ENCODE assay signal across 20 cellular contexts in genomic region chr16:64137976-64138375, GRCh38.
DNase-seq lines count a peak whose midpoint lies in the region; ATAC-seq, FAIRE-seq and TF ChIP-seq lines count a peak whose summit lies in the region.
"Had no signal": no experiment of that assay in that cellular context is flagged by ENCODE, and none has a peak within 500 bp of the region (broad histone marks: within the 10 kb centered on the region; RNA-seq: fewer than 3 reads in every experiment).

No MANE protein-coding gene starts in this region.

- no peak overlapping the region for H2AK5ac ChIP-seq in H1 (ENCODE audit: low read depth, low read length)

- no peak overlapping the region for H3K9ac ChIP-seq in H1 (replicated peaks in 1 of 4; ENCODE audit: extremely low read depth in 1 of 4, low read depth in 3 of 4, low read length in 3 of 4)

- H3K27ac ChIP-seq in H1 (ENCODE audit: low read depth, low read length) = no peak overlapping the region
- H3K27ac ChIP-seq: A549 had no signal

- no peaks in the 10 kb centered on the region for H3K9me3 ChIP-seq in H1 (ENCODE audit: insufficient read depth in 2 of 2, low read depth in 1 of 2, low read length in 1 of 2)
- H3K9me3 ChIP-seq: A549, Caco-2 had no signal

- H2BK20ac ChIP-seq in H1 (ENCODE audit: low read length) = no peak overlapping the region

- H2BK15ac ChIP-seq in H1 (ENCODE audit: low read length) = no peak overlapping the region

- no peaks in the 10 kb centered on the region for H3K36me3 ChIP-seq in H1 (ENCODE audit: control insufficient read depth in 2 of 4, insufficient read depth in 4 of 4, low read length in 3 of 4)

- H3K18ac ChIP-seq in H1 (ENCODE audit: extremely low read depth, low read length) = no peak overlapping the region

- no peak overlapping the region for H4K5ac ChIP-seq in H1 (ENCODE audit: insufficient read length, low read depth, low read length)

- H3K23me2 ChIP-seq in H1 (ENCODE audit: low read depth, low read length) = no peaks in the 10 kb centered on the region

- no peak overlapping the region for H2BK5ac ChIP-seq in H1 (ENCODE audit: low read depth, low read length)

- no peak overlapping the region for H2BK120ac ChIP-seq in H1 (replicated peaks; ENCODE audit: low read depth, low read length)

- no peak overlapping the region for H3K23ac ChIP-seq in H1 (ENCODE audit: insufficient read length)

- ATAC-seq in GM19023 (IDR thresholded peaks at IDR 0.05; ENCODE audit: unreplicated experiment) = no peak
- ATAC-seq: A549, HCT116 had no signal

- no peaks in the 10 kb centered on the region for H3K79me2 ChIP-seq in H1 (ENCODE audit: control insufficient read depth in 1 of 2, insufficient read depth in 2 of 2, low read length in 2 of 2)

- no peak for FAIRE-seq in H1 (lab: Jason Lieb, UNC)
- FAIRE-seq: A549, G401.6 had no signal

- H2AFZ ChIP-seq in H1 (ENCODE audit: low read length) = peak overlapping the region; percentile 67; the same call in 1 of the 2 replicates

- H4K8ac ChIP-seq in H1 (ENCODE audit: extremely low read depth, insufficient read depth, low read length) = no peak overlapping the region

- TF ChIP-seq RAD21 in H1 (IDR thresholded peaks at IDR 0.05 in 1 of 2, conservative IDR thresholded peaks at IDR 0.05 in 1 of 2; ENCODE audit: low read depth in 2 of 2, low read length in 2 of 2) = no peak

- no peak overlapping the region for H3K56ac ChIP-seq in H1 (replicated peaks; ENCODE audit: insufficient read length, low read depth, low read length)

- no peaks in the 10 kb centered on the region for H3K79me1 ChIP-seq in H1 (ENCODE audit: low read depth, low read length)

- WGBS in H1 (ENCODE audit: extremely low coverage in 1 of 2, insufficient coverage in 1 of 2, insufficient read length in 1 of 2, insufficient replicate concordance in 2 of 2, low coverage in 1 of 2, low lambda C conversion rate in 2 of 2, missing lambda C conversion rate in 1 of 2), 2 experiments = 95% methylated on average over 8 of the region's 8 CpGs; no CpG with 5 or more reads in 1 of the 2 experiments

- H4K91ac ChIP-seq in H1 (replicated peaks; ENCODE audit: insufficient read length, low read length) = no peak overlapping the region

- POLR2A ChIA-PET in H1 (lab: Charles Lee; ENCODE audit: partially characterized antibody) = no interaction called here

- no peak overlapping the region for H3K4ac ChIP-seq in H1 (replicated peaks; ENCODE audit: insufficient read length, low read depth, low read length)

- no peak for TF ChIP-seq EP300 in H1 (IDR thresholded peaks at IDR 0.05; ENCODE audit: borderline replicate concordance in 1 of 2, low read depth in 2 of 2, low read length in 2 of 2)

- H3K4me3 ChIP-seq in H1 (ENCODE audit: extremely low read depth in 1 of 4, insufficient read depth in 2 of 4, low read depth in 3 of 4, low read length in 4 of 4) = no peak overlapping the region
- H3K4me3 ChIP-seq: A549 had no signal

- no peaks in the 10 kb centered on the region for H4K20me1 ChIP-seq in H1 (replicated peaks in 1 of 2; ENCODE audit: control insufficient read depth in 1 of 2, insufficient read depth in 2 of 2, low read length in 2 of 2)

- no peak overlapping the region for H3K27ac Mint-ChIP-seq in osteocyte (ENCODE audit: unreplicated experiment)
- H3K27ac Mint-ChIP-seq: CD4-positive, alpha-beta memory T cell; H9 had no signal

- TF ChIP-seq CTCF in H1 (IDR thresholded peaks at IDR 0.05; ENCODE audit: control extremely low read depth in 1 of 3, insufficient read depth in 1 of 3, low read depth in 1 of 3, low read length in 3 of 3) (no peak), osteocyte (IDR thresholded peaks at IDR 0.05) (no peak)

- H2BK12ac ChIP-seq in H1 (ENCODE audit: low read depth, low read length) = no peak overlapping the region

- TF ChIP-seq POLR2A in H1 (IDR thresholded peaks at IDR 0.05; ENCODE audit: control extremely low read depth in 1 of 2, low read depth in 2 of 2, low read length in 2 of 2) = no peak

- no peaks in the 10 kb centered on the region for H3K4me1 Mint-ChIP-seq in osteocyte (ENCODE audit: unreplicated experiment)
- H3K4me1 Mint-ChIP-seq: CD4-positive, alpha-beta memory T cell had no signal

- H3K4me2 ChIP-seq in H1 (ENCODE audit: insufficient read depth in 1 of 2, low read depth in 2 of 2, low read length in 2 of 2) = no peak overlapping the region
- H3K4me2 ChIP-seq: A549 had no signal

- peaks cover 2% of the 10 kb centered on the region for H3K27me3 Mint-ChIP-seq in osteocyte (ENCODE audit: unreplicated experiment)
- H3K27me3 Mint-ChIP-seq: CD4-positive, alpha-beta memory T cell had no signal

- H3K14ac ChIP-seq in H1 (ENCODE audit: insufficient read length) = no peak overlapping the region

- peak; percentile 2 for DNase-seq in COLO829 (ENCODE audit: low spot score)
- peak; percentile 31 for DNase-seq in H4 (ENCODE audit: low spot score)
- peak; percentile 40 to 53 for DNase-seq in SHP77 (lab: John Stamatoyannopoulos, UW)
- no peak for DNase-seq in H1 (ENCODE audit: low read depth in 1 of 2, low spot score in 2 of 2)
- no peak for DNase-seq in HK-2 (ENCODE audit: unreplicated experiment)
- DNase-seq in T-helper 2 cell = no peak
- DNase-seq in osteocyte (ENCODE audit: extremely low spot score, unreplicated experiment) = no peak
- DNase-seq: 8988T; ACHN; C1 segment of cervical spinal cord; Caco-2; CD4-positive, alpha-beta memory T cell; DMS153; DND-41; GOT3; H9 had no signal

- H3K4me3 Mint-ChIP-seq in osteocyte (ENCODE audit: unreplicated experiment) = no peak overlapping the region
- H3K4me3 Mint-ChIP-seq: CD4-positive, alpha-beta memory T cell; H9 had no signal

- no peaks in the 10 kb centered on the region; a peak in 1 of 7 replicates for H3K4me1 ChIP-seq in H1 (replicated peaks in 1 of 4; ENCODE audit: control insufficient read depth in 3 of 4, insufficient read depth in 4 of 4, low read length in 3 of 4)
- H3K4me1 ChIP-seq: A549, Caco-2 had no signal

- H3K27me3 ChIP-seq in H1 (replicated peaks in 1 of 4; ENCODE audit: control insufficient read depth in 3 of 4, extremely low read depth in 1 of 4, insufficient read depth in 3 of 4, low read length in 3 of 4) = no peaks in the 10 kb centered on the region

- H3K9me3 Mint-ChIP-seq in osteocyte (ENCODE audit: unreplicated experiment) = peaks cover 4% of the 10 kb centered on the region
- H3K9me3 Mint-ChIP-seq: H9 had no signal

- CTCF ChIA-PET in H1 (lab: Charles Lee; ENCODE audit: partially characterized antibody) = no interaction called here

- no peaks in the 10 kb centered on the region for H3K36me3 Mint-ChIP-seq in osteocyte (ENCODE audit: unreplicated experiment)
- H3K36me3 Mint-ChIP-seq: CD4-positive, alpha-beta memory T cell had no signal

TF ChIP-seq in H1, 55 proteins besides CTCF, POLR2A, EP300 and RAD21:
- TF ChIP-seq CHD2 (IDR thresholded peaks at IDR 0.05; ENCODE audit: low read length) (no peak), CEBPB (IDR thresholded peaks at IDR 0.05; ENCODE audit: low read depth, low read length) (no peak), MAFK (IDR thresholded peaks at IDR 0.05; ENCODE audit: low read depth, low read length) (no peak), SIX5 (IDR thresholded peaks at IDR 0.05; ENCODE audit: low read depth, low read length) (no peak)

Comparison
In these comparisons a context has a peak if more than half of its experiments do, and no peak if none do; other contexts are left out.
1. DNase-seq: peak in COLO829 (single experiment), H4 (single experiment) and SHP77 (2 of 2); none in H1 (0 of 2), HK-2 (single experiment), T-helper 2 cell (0 of 5) and osteocyte (single experiment).